Comparison of ENCODE assay signal across 1 cellular context in genomic region chr1:111204923-111205723, GRCh38.
TF ChIP-seq lines count a peak whose summit lies in the region.

No MANE protein-coding gene starts in this region.

TF ChIP-seq in K562, 482 proteins besides CTCF, POLR2A, EP300 and RAD21:
- peak; percentile 6; the same call in 1 of the 2 replicates for TF ChIP-seq SPI1 (IDR thresholded peaks at IDR 0.05; ENCODE audit: borderline replicate concordance, low read depth, low read length)
- TF ChIP-seq TFAP4 (CRISPR knock-in tag; IDR thresholded peaks at IDR 0.05; ENCODE audit: borderline replicate concordance), result no peak
